8 cellular contexts compared by ENCODE assay signal in genomic region chr10:99732033-99732912, GRCh38. TPM values are rescaled to one million over a fixed set of nuclear protein-coding genes. Genes with fewer than 3 reads are reported as not detected.
DNase-seq lines count a peak whose midpoint lies in the region; ATAC-seq, FAIRE-seq and TF ChIP-seq lines count a peak whose summit lies in the region.

Gene COX15 (minus strand): TSS chr10:99732127. CDS start chr10:99732049, 78 bp downstream.
A gene with protein sequence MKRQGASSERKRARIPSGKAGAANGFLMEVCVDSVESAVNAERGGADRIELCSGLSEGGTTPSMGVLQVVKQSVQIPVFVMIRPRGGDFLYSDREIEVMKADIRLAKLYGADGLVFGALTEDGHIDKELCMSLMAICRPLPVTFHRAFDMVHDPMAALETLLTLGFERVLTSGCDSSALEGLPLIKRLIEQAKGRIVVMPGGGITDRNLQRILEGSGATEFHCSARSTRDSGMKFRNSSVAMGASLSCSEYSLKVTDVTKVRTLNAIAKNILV (plus strand): TSS chr10:99732234. CDS start chr10:99732349, 115 bp downstream.

- peaks cover 49% of the 10 kb centered on the region for H3K36me3 Mint-ChIP-seq in activated CD4-positive, alpha-beta T cell treated with anti-CD3 and anti-CD28 coated beads for 36 hours (ENCODE audit: low read depth)

- H3K9me3 Mint-ChIP-seq in activated CD4-positive, alpha-beta T cell treated with anti-CD3 and anti-CD28 coated beads for 36 hours (ENCODE audit: low read depth) = no peaks in the 10 kb centered on the region

- H3K27ac Mint-ChIP-seq in activated CD4-positive, alpha-beta T cell treated with anti-CD3 and anti-CD28 coated beads for 36 hours = peak within 1 kb of the TSS; percentile 98

- H3K27me3 ChIP-seq in BJ (ENCODE audit: control insufficient read depth, insufficient read depth, low read length) (no peaks in the 10 kb centered on the region), kidney epithelial cell (ENCODE audit: control insufficient read depth, insufficient read depth, low read length) (no peaks in the 10 kb centered on the region)

- TF ChIP-seq CTCF in BJ (IDR thresholded peaks at IDR 0.05; ENCODE audit: insufficient read depth, low read depth, low read length) = peak; percentile 45
- peak; percentile 41 for TF ChIP-seq CTCF in choroid plexus epithelial cell (conservative IDR thresholded peaks at IDR 0.05; ENCODE audit: low read depth, low read length)
- peak; percentile 31 for TF ChIP-seq CTCF in kidney epithelial cell (IDR thresholded peaks at IDR 0.05; ENCODE audit: insufficient read depth, low read length, poor library complexity, severe bottlenecking)

- peak within 1 kb of the TSS; percentile 93 for H3K4me3 Mint-ChIP-seq in activated CD4-positive, alpha-beta T cell treated with anti-CD3 and anti-CD28 coated beads for 36 hours

- H3K27me3 Mint-ChIP-seq in activated CD4-positive, alpha-beta T cell treated with anti-CD3 and anti-CD28 coated beads for 36 hours = no peaks in the 10 kb centered on the region

- CTCF ChIA-PET in BJ (lab: Yijun Ruan, JAX) = interaction anchor here (0.5 to 3.5 kb wide), 15 partner anchors 8 to 465 kb away, joined by 3 to 23 read pairs (median 4); no protein-coding TSS in a partner anchor
- CTCF ChIA-PET in activated CD4-positive, alpha-beta T cell treated with anti-CD3 and anti-CD28 coated beads for 36 hours (lab: Charles Lee) = interaction anchor here (0.6 to 2.5 kb wide), 15 partner anchors 9 to 312 kb away, joined by 3 to 16 read pairs (median 3); no protein-coding TSS in a partner anchor

- H3K4me1 Mint-ChIP-seq in activated CD4-positive, alpha-beta T cell treated with anti-CD3 and anti-CD28 coated beads for 36 hours = peaks cover 32% of the 10 kb centered on the region

- peak; percentile 97 for FAIRE-seq in GM19239 (lab: Jason Lieb, UNC)

- H3K36me3 ChIP-seq in BJ (ENCODE audit: control insufficient read depth, insufficient read depth, low read length) = peaks cover 2% of the 10 kb centered on the region; the same call in 1 of the 2 replicates
- H3K36me3 ChIP-seq in kidney epithelial cell (ENCODE audit: control insufficient read depth, insufficient read depth, low read length) = no peaks in the 10 kb centered on the region

- ATAC-seq in HG03457 (IDR thresholded peaks at IDR 0.05; ENCODE audit: unreplicated experiment) = peak; percentile 78
- peak; percentile 94 for ATAC-seq in activated CD4-positive, alpha-beta T cell treated with anti-CD3 and anti-CD28 coated beads for 36 hours

- peak; percentile 80 for DNase-seq in BJ (ENCODE audit: low read depth)
- peak; percentile 87 for DNase-seq in GM19239 (ENCODE audit: insufficient read length, low spot score)
- peak; percentile 59 to 86 for DNase-seq in NCI-H524 (lab: John Stamatoyannopoulos, UW)
- peak; percentile 97 for DNase-seq in activated CD4-positive, alpha-beta T cell treated with anti-CD3 and anti-CD28 coated beads for 36 hours
- peak; percentile 98 for DNase-seq in choroid plexus epithelial cell (ENCODE audit: low read depth)
- peak; percentile 87 for DNase-seq in kidney epithelial cell (ENCODE audit: low read depth)
- DNase-seq in stimulated activated CD4-positive, alpha-beta T cell treated with anti-CD3 and anti-CD28 coated beads, Interleukin-15, amount 100 ng/mL, for 48 hours (ENCODE audit: low read depth in 2 of 2) = peak; percentile 90 to 92

- POLR2A ChIA-PET in BJ (lab: Charles Lee) = interaction anchor here (0.6 to 1.0 kb wide), 2 partner anchors 8 to 73 kb away, joined by 5 to 6 read pairs; partner anchors contain the start of gene ENTPD7
- POLR2A ChIA-PET in activated CD4-positive, alpha-beta T cell treated with anti-CD3 and anti-CD28 coated beads for 36 hours (lab: Charles Lee) = interaction anchor here (0.6 to 2.3 kb wide), 5 partner anchors 73 to 1598 kb away, joined by 3 to 15 read pairs (median 5); partner anchors contain the start of genes ENTPD7, GOT1, R3HCC1L and SLC25A28

- intact Hi-C loops in activated CD4-positive, alpha-beta T cell treated with anti-CD3 and anti-CD28 coated beads for 36 hours (cut with DNase I, micrococcal nuclease) = loop anchor here (1.0 to 5.0 kb wide), 14 partner anchors 10 to 1597 kb away; partner anchors contain the start of genes DNMBP (in 2 of the 2), ENTPD7 (in 2 of the 2), GOT1 (in 2 of the 2) and SLC25A28 (in 2 of the 2)

- peak within 1 kb of the TSS; percentile 88 for H3K4me3 ChIP-seq in BJ (ENCODE audit: low read depth, low read length)
- H3K4me3 ChIP-seq in choroid plexus epithelial cell (ENCODE audit: low read depth, low read length) = peak within 1 kb of the TSS; percentile 96
- H3K4me3 ChIP-seq in kidney epithelial cell (ENCODE audit: low read depth, low read length) = peak within 1 kb of the TSS; percentile 73

RNA-seq across cellular contexts. Expression of gene COX15, which starts in this region (rescaled TPM):
- polyA plus RNA-seq in BJ (2011; rRNA removed) = 16.3 and 19.3 TPM in 2 replicates
- 8.5 and 10.4 TPM in 2 replicates for polyA minus RNA-seq in BJ (2011; rRNA and poly(A)+ RNA removed)
- 10 to 100 TPM; 28.1 to 35.5 TPM for total RNA-seq in activated CD4-positive, alpha-beta T cell treated with anti-CD3 and anti-CD28 coated beads for 36 hours
- 44.4 and 45.9 TPM in 2 replicates for total RNA-seq in kidney epithelial cell

RNA-seq across cellular contexts. Expression of the second gene that starts in this region (rescaled TPM):
- polyA plus RNA-seq in BJ (2011; rRNA removed) = 10.7 and 19.3 TPM in 2 replicates
- polyA minus RNA-seq in BJ (2011; rRNA and poly(A)+ RNA removed) = 4.9 and 8.9 TPM in 2 replicates
- total RNA-seq in activated CD4-positive, alpha-beta T cell treated with anti-CD3 and anti-CD28 coated beads for 36 hours = 10 to 100 TPM; 24.6 to 35.8 TPM
- total RNA-seq in kidney epithelial cell = 6.0 and 8.4 TPM in 2 replicates

Comparison
In these comparisons a context has a peak if more than half of its experiments do, and no peak if none do; other contexts are left out.
1. Peak in every context shown above with its lines: DNase-seq, ATAC-seq and H3K4me3 ChIP-seq.